17 cellular contexts compared by ENCODE assay signal in the genomic region with DNA sequence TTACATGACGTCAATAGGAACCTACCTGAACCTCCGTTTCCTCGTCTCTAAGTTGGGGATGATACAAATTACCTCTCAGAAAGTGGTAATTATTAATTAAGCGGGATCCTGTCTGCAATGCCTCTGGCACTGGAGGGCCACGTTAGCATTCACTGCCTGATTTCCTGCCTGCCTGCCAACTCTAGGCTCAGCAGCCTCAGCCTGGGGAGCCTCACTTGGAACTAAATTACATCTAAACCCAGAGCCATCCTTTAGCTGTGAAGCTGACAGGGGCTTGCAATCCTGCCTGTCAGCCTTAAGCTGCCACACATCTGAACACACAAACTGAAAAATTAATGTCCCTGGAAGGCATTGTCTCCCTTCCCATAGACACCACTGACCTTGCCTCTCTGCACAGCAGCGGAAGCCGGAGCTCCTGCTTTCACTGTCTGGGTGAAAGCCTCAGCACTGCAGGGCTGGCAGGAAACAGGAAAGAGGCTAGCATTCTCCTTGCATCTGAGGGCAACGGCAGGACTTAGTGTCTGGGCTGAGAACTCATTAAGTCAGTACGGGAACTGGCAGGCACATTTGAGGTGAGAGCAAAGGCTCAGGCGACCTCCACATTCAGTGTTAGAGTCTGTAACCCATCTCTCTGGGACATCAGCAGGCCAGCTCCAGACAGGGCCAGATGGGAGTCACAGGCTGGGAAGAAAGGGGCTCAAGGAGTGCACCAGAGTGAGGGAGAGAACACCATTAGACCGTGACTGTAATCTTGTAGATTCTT.
A peak's percentile ranks its signal among the peaks of the same experiment; 100 is the strongest.
DNase-seq lines count a peak whose midpoint lies in the region; ATAC-seq and TF ChIP-seq lines count a peak whose summit lies in the region.
"Had no signal": no experiment of that assay in that cellular context is flagged by ENCODE, and none has a peak within 500 bp of the region (broad histone marks: within the 10 kb centered on the region; RNA-seq: fewer than 3 reads in every experiment).

No MANE protein-coding gene starts in this region.

- peaks cover 6 to 16% (median 8%) of the 10 kb centered on the region in 4 donors for H3K4me1 Mint-ChIP-seq in CD4-positive, alpha-beta memory T cell
- H3K4me1 Mint-ChIP-seq in activated CD4-positive, alpha-beta memory T cell treated with anti-CD3 and anti-CD28 coated beads for 36 hours (ENCODE audit: low read depth), result peaks cover 3% of the 10 kb centered on the region

- DNase-seq in Ammon's horn (ENCODE audit: low spot score), result peak; percentile 5
- peak in 1 of 5 donors; percentile 11 for DNase-seq in CD4-positive, alpha-beta memory T cell
- DNase-seq in activated CD4-positive, alpha-beta memory T cell treated with anti-CD3 and anti-CD28 coated beads for 36 hours, result peak; percentile 14
- DNase-seq in RKO (ENCODE audit: low spot score), result no peak
- DNase-seq in brain microvascular endothelial cell, result no peak
- DNase-seq: activated CD4-positive, CD25-positive, alpha-beta regulatory T cell; activated naive CD8-positive, alpha-beta T cell treated with anti-CD3 and anti-CD28 coated beads, Interleukin-2, amount 50 U/mL, for 24 hours; esophagus squamous epithelium; glutamatergic neuron; left ventricle myocardium superior; NCI-H1694 treated with DMSO at 0.1 percent for 48 hours; NCI-H345; sigmoid colon; stimulated activated CD4-positive, alpha-beta T cell treated with anti-CD3 and anti-CD28 coated beads, Interleukin-2, amount 100 ng/mL, for 24 hours had no signal

- H3K9me3 Mint-ChIP-seq in CD4-positive, alpha-beta memory T cell, result peaks cover 0 to 8% (median 0%) of the 10 kb centered on the region in 8 donors
- peaks cover 5% of the 10 kb centered on the region for H3K9me3 Mint-ChIP-seq in activated CD4-positive, alpha-beta memory T cell treated with anti-CD3 and anti-CD28 coated beads for 36 hours

- ATAC-seq in GM21367 (IDR thresholded peaks at IDR 0.05; ENCODE audit: unreplicated experiment), result no peak
- ATAC-seq: activated naive CD8-positive, alpha-beta T cell treated with anti-CD3 and anti-CD28 coated beads, Interleukin-2, amount 50 U/mL, for 24 hours; left ventricle myocardium superior; Right ventricle myocardium inferior had no signal

- H3K27me3 ChIP-seq in CD4-positive, alpha-beta memory T cell (ENCODE audit: insufficient read depth, low read length), result no peaks in the 10 kb centered on the region
- no peaks in the 10 kb centered on the region for H3K27me3 ChIP-seq in brain microvascular endothelial cell (replicated peaks)
- H3K27me3 ChIP-seq: esophagus squamous epithelium, sigmoid colon had no signal

- peak overlapping the region in 5 of 8 donors; percentile 28 to 67 (median 36) for H3K4me3 Mint-ChIP-seq in CD4-positive, alpha-beta memory T cell
- H3K4me3 Mint-ChIP-seq in activated CD4-positive, alpha-beta memory T cell treated with anti-CD3 and anti-CD28 coated beads for 36 hours, result peak overlapping the region; percentile 7
- H3K4me3 Mint-ChIP-seq: activated naive CD8-positive, alpha-beta T cell treated with anti-CD3 and anti-CD28 coated beads, Interleukin-2, amount 50 U/mL, for 24 hours had no signal

- H3K9me3 ChIP-seq in CD4-positive, alpha-beta memory T cell (ENCODE audit: control insufficient read depth in 1 of 2, low read length in 2 of 2), result no peaks in the 10 kb centered on the region
- peaks cover 3% of the 10 kb centered on the region for H3K9me3 ChIP-seq in mesodermal cell (ENCODE audit: control insufficient read depth, low read length)
- H3K9me3 ChIP-seq: esophagus squamous epithelium, sigmoid colon had no signal

- peak overlapping the region in 5 of 7 donors; percentile 24 to 94 (median 72) for H3K27ac Mint-ChIP-seq in CD4-positive, alpha-beta memory T cell
- no peak overlapping the region for H3K27ac Mint-ChIP-seq in activated CD4-positive, alpha-beta memory T cell treated with anti-CD3 and anti-CD28 coated beads for 36 hours
- H3K27ac Mint-ChIP-seq: activated naive CD8-positive, alpha-beta T cell treated with anti-CD3 and anti-CD28 coated beads, Interleukin-2, amount 50 U/mL, for 24 hours had no signal

- POLR2A ChIA-PET in CD4-positive, alpha-beta memory T cell (lab: Charles Lee; ENCODE audit: partially characterized antibody), result no interaction called here
- POLR2A ChIA-PET in activated CD4-positive, alpha-beta memory T cell treated with anti-CD3 and anti-CD28 coated beads for 36 hours (lab: Charles Lee), result no interaction called here

- WGBS in mesodermal cell (ENCODE audit: insufficient coverage in 2 of 2), 2 experiments, result 71 to 77% methylated on average over 10 to 11 of the region's 11 CpGs

- peaks cover 2 to 5% of the 10 kb centered on the region in 2 donors for H3K27me3 Mint-ChIP-seq in CD4-positive, alpha-beta memory T cell
- H3K27me3 Mint-ChIP-seq in activated CD4-positive, alpha-beta memory T cell treated with anti-CD3 and anti-CD28 coated beads for 36 hours, result peaks cover 3% of the 10 kb centered on the region

- H3K4me3 ChIP-seq in CD4-positive, alpha-beta memory T cell (ENCODE audit: low read length in 2 of 2), result no peak overlapping the region
- no peak overlapping the region for H3K4me3 ChIP-seq in mesodermal cell (ENCODE audit: extremely low read depth, insufficient read depth, low read length, poor library complexity, severe bottlenecking)
- no peak overlapping the region for H3K4me3 ChIP-seq in brain microvascular endothelial cell (ENCODE audit: low read depth, low read length)
- H3K4me3 ChIP-seq: esophagus squamous epithelium, sigmoid colon had no signal

- CTCF ChIA-PET in CD4-positive, alpha-beta memory T cell (lab: Charles Lee; ENCODE audit: partially characterized antibody), result no interaction called here
- CTCF ChIA-PET in activated CD4-positive, alpha-beta memory T cell treated with anti-CD3 and anti-CD28 coated beads for 36 hours (lab: Charles Lee), result no interaction called here

- in situ Hi-C loops in brain microvascular endothelial cell (cut with HindIII; ENCODE audit: low pct_ligation_motif_present, low sequenced_read_pairs), result no loop called here

- H3K4me1 ChIP-seq in CD4-positive, alpha-beta memory T cell (ENCODE audit: insufficient read depth, low read length), result peaks cover 7% of the 10 kb centered on the region
- peaks cover 4% of the 10 kb centered on the region for H3K4me1 ChIP-seq in mesodermal cell (ENCODE audit: control insufficient read depth, insufficient read depth, low read length, poor library complexity, severe bottlenecking)
- H3K4me1 ChIP-seq: esophagus squamous epithelium, sigmoid colon had no signal

- H3K36me3 ChIP-seq in CD4-positive, alpha-beta memory T cell (ENCODE audit: insufficient read depth, low read length), result no peaks in the 10 kb centered on the region
- H3K36me3 ChIP-seq in mesodermal cell (ENCODE audit: control insufficient read depth, insufficient read depth, low read length) (no peaks in the 10 kb centered on the region), brain microvascular endothelial cell (replicated peaks) (no peaks in the 10 kb centered on the region)
- H3K36me3 ChIP-seq: esophagus squamous epithelium, sigmoid colon had no signal

- H3K36me3 Mint-ChIP-seq in CD4-positive, alpha-beta memory T cell, result no peaks in the 10 kb centered on the region
- no peaks in the 10 kb centered on the region for H3K36me3 Mint-ChIP-seq in activated CD4-positive, alpha-beta memory T cell treated with anti-CD3 and anti-CD28 coated beads for 36 hours

- no peak for TF ChIP-seq CTCF in brain microvascular endothelial cell (IDR thresholded peaks at IDR 0.05; ENCODE audit: low read depth, low read length, missing control alignments)

- no peak overlapping the region for H3K27ac ChIP-seq in CD4-positive, alpha-beta memory T cell (ENCODE audit: low read depth, low read length)
- H3K27ac ChIP-seq in mesodermal cell (ENCODE audit: low read depth, low read length, severe bottlenecking) (peak overlapping the region; percentile 60), brain microvascular endothelial cell (no peak overlapping the region)
- H3K27ac ChIP-seq: esophagus squamous epithelium, sigmoid colon had no signal

- intact Hi-C loops in CD4-positive, alpha-beta memory T cell (cut with micrococcal nuclease), result no loop called here
- intact Hi-C loops in activated CD4-positive, alpha-beta memory T cell treated with anti-CD3 and anti-CD28 coated beads for 36 hours (cut with micrococcal nuclease), result no loop called here

Comparison
In these comparisons a context has a peak if more than half of its experiments do, and no peak if none do; other contexts are left out.
1. DNase-seq: peak in Ammon's horn (single experiment) and activated CD4-positive, alpha-beta memory T cell treated with anti-CD3 and anti-CD28 coated beads for 36 hours (single experiment); none in RKO (single experiment) and brain microvascular endothelial cell (single experiment).